23 cellular contexts compared by ENCODE assay signal in the genomic region with DNA sequence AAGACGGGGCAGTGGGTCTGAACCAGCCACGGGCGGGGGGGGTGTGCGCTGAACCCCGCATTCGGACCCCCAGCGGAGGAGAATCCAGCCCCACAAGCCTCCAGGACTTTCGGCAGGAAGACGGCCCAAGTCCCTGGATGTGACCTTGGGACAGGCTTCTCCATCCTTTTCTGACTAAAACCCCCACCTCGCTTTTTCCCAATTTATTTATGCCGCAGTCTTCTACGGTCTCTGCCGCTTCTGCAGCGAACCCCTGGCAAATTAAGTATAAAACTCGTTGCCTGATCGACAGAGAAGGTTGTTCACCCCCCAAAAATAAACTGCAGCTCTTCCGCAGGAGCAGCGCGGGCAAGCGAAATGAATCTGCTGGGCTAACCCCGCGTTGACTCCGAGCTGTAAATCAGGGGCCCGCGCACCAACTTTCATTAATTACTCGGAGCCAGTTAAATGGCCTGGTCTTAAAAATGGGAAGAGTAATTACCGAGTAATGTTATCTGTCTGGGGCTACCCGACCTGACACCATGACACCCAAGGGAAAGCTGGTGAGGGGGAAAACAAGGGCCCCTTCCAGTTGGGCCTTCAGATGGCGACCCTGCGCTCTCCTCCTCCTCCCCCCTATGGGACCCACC. TPM values are rescaled to one million over a fixed set of nuclear protein-coding genes. Genes with fewer than 3 reads are reported as not detected.
A peak's percentile ranks its signal among the peaks of the same experiment; 100 is the strongest.
DNase-seq lines count a peak whose midpoint lies in the region; ATAC-seq, FAIRE-seq and TF ChIP-seq lines count a peak whose summit lies in the region.
"Had no signal": no experiment of that assay in that cellular context is flagged by ENCODE, and none has a peak within 500 bp of the region (broad histone marks: within the 10 kb centered on the region; RNA-seq: fewer than 3 reads in every experiment).

No MANE protein-coding gene starts in this region.

- no peak overlapping the region for H4K5ac ChIP-seq in H9 (ENCODE audit: insufficient read length, low read depth, low read length)

- no peak for TF ChIP-seq RAD21 in HepG2 (CRISPR knock-in tag; IDR thresholded peaks at IDR 0.05)

- no peak for DNase-seq in H9
- peak; percentile 59 for DNase-seq in nephron progenitor cell
- DNase-seq in spleen: no peak
- no peak for DNase-seq in HepG2 (ENCODE audit: low spot score)
- no peak for DNase-seq in transverse colon
- no peak for DNase-seq in left lobe of liver (ENCODE audit: low spot score)
- DNase-seq: C1 segment of cervical spinal cord; CD8-positive, alpha-beta T cell; DND-41; Karpas-422; NCI-H1436; NCI-H187 treated with DMSO at 0.1 percent for 48 hours; NCI-H2107; NCI-H446 treated with DMSO at 0.1 percent for 48 hours; NCI-H526 treated with DMSO at 0.1 percent for 48 hours; SW 1271 had no signal

- no peak overlapping the region for H2BK15ac ChIP-seq in H9 (ENCODE audit: low read depth, low read length)

- H3K18ac ChIP-seq in H9 (ENCODE audit: insufficient read length, low read depth, low read length): no peak overlapping the region

- no peak for TF ChIP-seq EP300 in HepG2 (IDR thresholded peaks at IDR 0.05; ENCODE audit: low read depth in 2 of 2, low read length in 2 of 2)
- TF ChIP-seq EP300 in HepG2 (CRISPR knock-in tag; IDR thresholded peaks at IDR 0.05; ENCODE audit: borderline replicate concordance): no peak
- TF ChIP-seq EP300 in transverse colon (IDR thresholded peaks at IDR 0.05; ENCODE audit: low read depth): no peak

- H2AFZ ChIP-seq in H9 (ENCODE audit: low read length) (no peak overlapping the region), HepG2 (ENCODE audit: low read length) (no peak overlapping the region)

- H3K23ac ChIP-seq in H9 (ENCODE audit: insufficient read length, low read depth, low read length): no peak overlapping the region

- H2AK5ac ChIP-seq in H9 (ENCODE audit: insufficient read length, low read length): no peak overlapping the region

- H4K20me1 ChIP-seq in BLaER1 (peaks cover 16% of the 10 kb centered on the region; the same call in 1 of the 2 replicates), H9 (ENCODE audit: control insufficient read depth, insufficient read depth, insufficient read length) (no peaks in the 10 kb centered on the region), HepG2 (ENCODE audit: insufficient read depth, low read length) (no peaks in the 10 kb centered on the region)

- no peaks in the 10 kb centered on the region for H3K79me1 ChIP-seq in H9 (ENCODE audit: insufficient read depth, low read depth, low read length, poor library complexity, severe bottlenecking)

- H3K9ac ChIP-seq in BLaER1 (no peak overlapping the region), H9 (ENCODE audit: extremely low read depth, insufficient read length, low read length) (no peak overlapping the region), HepG2 (ENCODE audit: insufficient read depth, low read depth, low read length) (no peak overlapping the region)

- POLR2A ChIA-PET in HepG2 (lab: Yijun Ruan, JAX): no interaction called here

- FAIRE-seq in HepG2 (lab: Jason Lieb, UNC): no peak
- FAIRE-seq: GM12892 had no signal

- no peak overlapping the region for H2BK120ac ChIP-seq in H9 (ENCODE audit: low read depth, low read length, poor library complexity, severe bottlenecking)

- H2BK12ac ChIP-seq in H9 (ENCODE audit: insufficient read length, low read depth, low read length): no peak overlapping the region

- H3K36me3 Mint-ChIP-seq in H9 (ENCODE audit: insufficient read depth in 1 of 3, low read depth in 3 of 3): no peaks in the 10 kb centered on the region; a peak in 1 of 7 replicates
- peaks cover 77% of the 10 kb centered on the region for H3K36me3 Mint-ChIP-seq in nephron progenitor cell (ENCODE audit: low read depth)
- H3K36me3 Mint-ChIP-seq: CD8-positive, alpha-beta T cell had no signal

- no peak overlapping the region for H2BK5ac ChIP-seq in H9 (ENCODE audit: insufficient read length, low read length)

- no peak overlapping the region for H2BK20ac ChIP-seq in H9 (ENCODE audit: low read depth, low read length, poor library complexity, severe bottlenecking)

- WGBS in H9 (ENCODE audit: extremely low coverage, insufficient read length, low lambda C conversion rate): no CpG with 5 or more reads among the region's 30 CpGs
- 15 to 22% (median 18%) methylated on average over 28 to 30 of the region's 30 CpGs for WGBS in spleen, 5 donors
- WGBS in HepG2 (ENCODE audit: low lambda C conversion rate): 42% methylated on average over 24 of the region's 30 CpGs
- WGBS in transverse colon (ENCODE audit: low coverage in 1 of 2), 2 donors: 26% methylated on average over 26 of the region's 30 CpGs; no CpG with 5 or more reads in 1 of the 2 donors

- H3K27me3 ChIP-seq in BLaER1: peaks cover 93% of the 10 kb centered on the region
- H3K27me3 ChIP-seq in H9 (ENCODE audit: insufficient read depth, low read length): peaks cover 82% of the 10 kb centered on the region
- H3K27me3 ChIP-seq in spleen (replicated peaks in 1 of 7): peaks cover 0 to 100% (median 65%) of the 10 kb centered on the region in 7 donors
- peaks cover 8 to 77% of the 10 kb centered on the region in 2 experiments for H3K27me3 ChIP-seq in HepG2 (ENCODE audit: control insufficient read depth in 1 of 2, insufficient read depth in 2 of 2, low read length in 2 of 2)
- H3K27me3 ChIP-seq in transverse colon: peaks cover 97% of the 10 kb centered on the region

- no peak overlapping the region for H3K4ac ChIP-seq in H9 (ENCODE audit: low read depth, low read length)

- no peak overlapping the region for H4K8ac ChIP-seq in H9 (replicated peaks; ENCODE audit: insufficient read length, low read depth, low read length)

- H3K27me3 Mint-ChIP-seq in H9 (ENCODE audit: low read depth) (peaks cover 100% of the 10 kb centered on the region), nephron progenitor cell (ENCODE audit: low read depth, poor library complexity) (peaks cover 100% of the 10 kb centered on the region)

- BruUV-seq in HepG2 (replicated peaks; lab: Mats Ljungman, UMichigan): no TSS peak

- in situ Hi-C loops in HepG2 (cut with HindIII; ENCODE audit: extremely low pct_ligation_motif_present, low pct_unique_long_range_greater_than_20kb): no loop called here
- in situ Hi-C loops in transverse colon (cut with MboI; ENCODE audit: low pct_ligation_motif_present in 1 of 4, low pct_unique_long_range_greater_than_20kb in 1 of 4, low sequenced_read_pairs in 3 of 4): no loop called here

- no peak overlapping the region for H3T11ph ChIP-seq in H9 (ENCODE audit: low read length)

- H3K4me1 Mint-ChIP-seq in H9 (peaks cover 42 to 56% of the 10 kb centered on the region in 2 experiments), nephron progenitor cell (peaks cover 87% of the 10 kb centered on the region)

- H3K23me2 ChIP-seq in H9 (ENCODE audit: insufficient read length, low read depth, low read length, poor library complexity, severe bottlenecking): peaks cover 7% of the 10 kb centered on the region

- H3K4me3 Mint-ChIP-seq in H9: peak overlapping the region in 1 of 2 experiments; percentile 66; a peak in 3 of 5 replicates
- peak overlapping the region; percentile 90 for H3K4me3 Mint-ChIP-seq in nephron progenitor cell
- H3K4me3 Mint-ChIP-seq: CD8-positive, alpha-beta T cell had no signal

- H3K4me2 ChIP-seq in BLaER1: 0 out of 2 replicates have a peak overlapping the region, but pooled peaks have one; percentile 4
- peak overlapping the region; percentile 57 for H3K4me2 ChIP-seq in H9 (ENCODE audit: insufficient read depth, insufficient read length, low read length)
- H3K4me2 ChIP-seq in HepG2 (ENCODE audit: low read depth, low read length): no peak overlapping the region

- no peaks in the 10 kb centered on the region for H3K79me2 ChIP-seq in H9 (ENCODE audit: insufficient read depth, low read length)
- H3K79me2 ChIP-seq in HepG2 (ENCODE audit: insufficient read depth, low read length): no peaks in the 10 kb centered on the region

- H3K56ac ChIP-seq in H9 (ENCODE audit: insufficient read length, low read depth, low read length): no peak overlapping the region

- H3K4me1 ChIP-seq in BLaER1 (peaks cover 50% of the 10 kb centered on the region), H9 (ENCODE audit: insufficient read depth, low read length) (peaks cover 5% of the 10 kb centered on the region; the same call in 1 of the 2 replicates), spleen (peaks cover 0 to 53% (median 25%) of the 10 kb centered on the region in 6 donors), HepG2 (ENCODE audit: insufficient read depth, low read length) (no peaks in the 10 kb centered on the region), transverse colon (peaks cover 0 to 17% (median 6%) of the 10 kb centered on the region in 4 donors)
- H3K4me1 ChIP-seq: SJSA1 had no signal

- no peak for TF ChIP-seq POLR2A in spleen (IDR thresholded peaks at IDR 0.05)
- TF ChIP-seq POLR2A in HepG2 (IDR thresholded peaks at IDR 0.05; ENCODE audit: insufficient read depth in 1 of 2, low read depth in 2 of 2, low read length in 2 of 2): no peak
- TF ChIP-seq POLR2A in transverse colon (IDR thresholded peaks at IDR 0.05): no peak

- no peak overlapping the region for H4K91ac ChIP-seq in H9 (ENCODE audit: insufficient read length, low read depth, low read length)

- ATAC-seq in HepG2: no peak
- no peak for ATAC-seq in HG03521 (IDR thresholded peaks at IDR 0.05; ENCODE audit: unreplicated experiment)
- no peak for ATAC-seq in left lobe of liver
- ATAC-seq: CD8-positive, alpha-beta T cell; Right ventricle myocardium inferior had no signal

- peaks cover 2 to 6% of the 10 kb centered on the region in 2 experiments; a peak in 4 of 5 replicates for H3K9me3 Mint-ChIP-seq in H9
- no peaks in the 10 kb centered on the region for H3K9me3 Mint-ChIP-seq in nephron progenitor cell
- H3K9me3 Mint-ChIP-seq: CD8-positive, alpha-beta T cell had no signal

- H3K14ac ChIP-seq in H9 (ENCODE audit: insufficient read depth, low read length): no peak overlapping the region; the same call in 1 of the 2 replicates

- peaks cover 66% of the 10 kb centered on the region for H3K9me3 ChIP-seq in BLaER1
- H3K9me3 ChIP-seq in H9 (ENCODE audit: control insufficient read depth, low read depth, low read length): no peaks in the 10 kb centered on the region
- no peaks in the 10 kb centered on the region for H3K9me3 ChIP-seq in spleen
- H3K9me3 ChIP-seq in HepG2 (ENCODE audit: low read length): no peaks in the 10 kb centered on the region
- H3K9me3 ChIP-seq in transverse colon: no peaks in the 10 kb centered on the region
- H3K9me3 ChIP-seq: SJSA1 had no signal

- intact Hi-C loops in spleen (cut with DNase I; ENCODE audit: low total_unique reads): no loop called here
- intact Hi-C loops in HepG2 (cut with micrococcal nuclease; ENCODE audit: unreplicated experiment): no loop called here
- intact Hi-C loops in transverse colon (cut with DNase I; ENCODE audit: low total_unique reads): loop anchor here (5.0 kb wide), 1 partner anchor 1424 kb away; no protein-coding TSS in a partner anchor

- H3K4me3 ChIP-seq in BLaER1: no peak overlapping the region
- peak overlapping the region in 3 of 8 donors; percentile 1 to 53 (median 43) for H3K4me3 ChIP-seq in spleen
- H3K4me3 ChIP-seq in HepG2 (replicated peaks in 1 of 3; ENCODE audit: insufficient read depth in 1 of 3, low read depth in 2 of 3, low read length in 3 of 3): no peak overlapping the region
- no peak overlapping the region for H3K4me3 ChIP-seq in transverse colon
- H3K4me3 ChIP-seq: HAP-1, SJSA1 had no signal

- H3K27ac Mint-ChIP-seq in H9: no peak overlapping the region
- peak overlapping the region; percentile 82 for H3K27ac Mint-ChIP-seq in nephron progenitor cell
- H3K27ac Mint-ChIP-seq: CD8-positive, alpha-beta T cell had no signal

- TF ChIP-seq CTCF in H9 (conservative IDR thresholded peaks at IDR 0.05): no peak
- no peak for TF ChIP-seq CTCF in nephron progenitor cell (IDR thresholded peaks at IDR 0.05)
- TF ChIP-seq CTCF in spleen (IDR thresholded peaks at IDR 0.05 in 8 of 11, conservative IDR thresholded peaks at IDR 0.05 in 3 of 11): no peak
- no peak for TF ChIP-seq CTCF in HepG2 (CRISPR knock-in tag; IDR thresholded peaks at IDR 0.05)
- TF ChIP-seq CTCF in transverse colon (IDR thresholded peaks at IDR 0.05): no peak

- H3K36me3 ChIP-seq in BLaER1 (peaks cover 7% of the 10 kb centered on the region; the same call in 1 of the 2 replicates), spleen (peaks cover 0 to 4% (median 0%) of the 10 kb centered on the region in 6 donors), HepG2 (replicated peaks in 1 of 2; ENCODE audit: control insufficient read depth in 1 of 2, insufficient read depth in 2 of 2, low read length in 2 of 2) (no peaks in the 10 kb centered on the region), transverse colon (no peaks in the 10 kb centered on the region)
- H3K36me3 ChIP-seq: SJSA1 had no signal

- H3K27ac ChIP-seq in BLaER1: no peak overlapping the region
- no peak overlapping the region for H3K27ac ChIP-seq in H9 (ENCODE audit: insufficient read length, low read depth, low read length)
- peak overlapping the region in 6 of 8 donors; percentile 35 to 86 (median 76) for H3K27ac ChIP-seq in spleen
- H3K27ac ChIP-seq in HepG2 (ENCODE audit: extremely low read length, insufficient read depth, low read length): no peak overlapping the region
- H3K27ac ChIP-seq in transverse colon: no peak overlapping the region
- H3K27ac ChIP-seq: SJSA1 had no signal

- CTCF ChIA-PET in HepG2 (lab: Yijun Ruan, JAX; ENCODE audit: low intra/inter-chr PET ratio, low total read pairs): no interaction called here

RNA-seq across cellular contexts. Expression of gene WT1, which starts 6.6 kb away (rescaled TPM):
- total RNA-seq in H9 (2021): 0.15 and 0.20 TPM in 2 replicates
- total RNA-seq in spleen: 10 to 100 TPM; 25.6 to 53.0 (median 38.9) TPM
- 1 to 10 TPM; 1.6 to 4.4 (median 2.8) TPM for polyA plus RNA-seq in spleen
- total RNA-seq in HepG2 (2016; rRNA removed; fragmentation: Illumina TruSeq; extraction: Trizol): 0.31 and 0.38 TPM in 2 replicates
- 0.09 TPM in 1 of 2 replicates, not detected in the other for total RNA-seq in HepG2 (2016; cell fraction: cytosol; rRNA removed; fragmentation: Illumina TruSeq; extraction: Trizol; ENCODE audit: low read depth)
- 0.19 and 0.24 TPM in 2 replicates for total RNA-seq in HepG2 (2016; cell fraction: insoluble cytoplasmic fraction; rRNA removed; fragmentation: Illumina TruSeq; extraction: Trizol)
- total RNA-seq in HepG2 (2016; cell fraction: membrane; rRNA removed; fragmentation: Illumina TruSeq; extraction: Trizol): 0.34 and 0.49 TPM in 2 replicates
- total RNA-seq in HepG2 (2016; cell fraction: nucleus; rRNA removed; fragmentation: Illumina TruSeq; extraction: Trizol): 0.25 TPM in 1 of 2 replicates, not detected in the other
- polyA plus RNA-seq in HepG2 (2011; rRNA removed): 0.15 TPM in 1 of 2 replicates, not detected in the other
- polyA plus RNA-seq in HepG2 (2011; cell fraction: cytosol; rRNA removed): 0.04 and 0.05 TPM in 2 replicates
- polyA plus RNA-seq in HepG2 (2011; cell fraction: nucleus; rRNA removed): 0.09 TPM in 1 of 2 replicates, not detected in the other
- polyA plus RNA-seq in HepG2 (2012): 0.21 TPM in 1 of 2 replicates, not detected in the other
- polyA plus RNA-seq in HepG2 (2016; cell fraction: cytosol; fragmentation: Illumina TruSeq; extraction: Trizol; ENCODE audit: low read depth): 0.06 and 0.08 TPM in 2 replicates
- polyA plus RNA-seq in HepG2 (2016; cell fraction: insoluble cytoplasmic fraction; fragmentation: Illumina TruSeq; extraction: Trizol; ENCODE audit: low read depth): 0.33 and 0.79 TPM in 2 replicates
- 0.15 and 0.21 TPM in 2 replicates for polyA plus RNA-seq in HepG2 (2016; cell fraction: membrane; fragmentation: Illumina TruSeq; extraction: Trizol; ENCODE audit: low read depth)
- 0.42 and 0.65 TPM in 2 replicates for polyA plus RNA-seq in HepG2 (2016; cell fraction: nucleus; fragmentation: Illumina TruSeq; extraction: Trizol; ENCODE audit: insufficient read depth, low read depth)
- 0.16 TPM in 1 of 2 replicates, not detected in the other for polyA minus RNA-seq in HepG2 (2011; rRNA and poly(A)+ RNA removed; ENCODE audit: low replicate concordance)
- polyA minus RNA-seq in HepG2 (2011; cell fraction: cytosol; rRNA and poly(A)+ RNA removed): not detected in 2 replicates
- not detected in 2 replicates for polyA minus RNA-seq in HepG2 (2011; cell fraction: nucleus; rRNA and poly(A)+ RNA removed)
- total RNA-seq in transverse colon: 1 to 10 TPM in 1 of 4 donors, under 1 TPM in 2, not detected in 1; 0.55 to 3.0 (median 0.95) TPM
- total RNA-seq in left lobe of liver: not detected
- total RNA-seq: CD8-positive, alpha-beta T cell; G401; SJSA1 had no signal

Comparison
In these comparisons a context has a peak if more than half of its experiments do, and no peak if none do; other contexts are left out.
1. H3K27ac ChIP-seq: peak in spleen (6 of 8); none in BLaER1 (single experiment), H9 (single experiment), HepG2 (single experiment) and transverse colon (0 of 4).
2. RNA of gene WT1, which starts 6.6 kb away (total RNA-seq): 25.6 to 53.0 TPM in spleen; 0.55 to 3.0 TPM in transverse colon, 0.09 to 0.49 TPM in HepG2, 0.15 to 0.20 TPM in H9 and not detected in left lobe of liver (single experiment); every median in the first group is over 4 times any median in the second.